ENCODE assay signal across 22 cellular contexts in genomic region chr17:60901222-60901621, GRCh38.
DNase-seq lines count a peak whose midpoint lies in the region; ATAC-seq and TF ChIP-seq lines count a peak whose summit lies in the region.
"Had no signal": no experiment of that assay in that cellular context is flagged by ENCODE, and none has a peak within 500 bp of the region (broad histone marks: within the 10 kb centered on the region; RNA-seq: fewer than 3 reads in every experiment).

No MANE protein-coding gene starts in this region.

- H3K9me3 ChIP-seq in Caco-2 = peaks cover 7% of the 10 kb centered on the region; the same call in 1 of the 2 replicates
- H3K9me3 ChIP-seq: ovary, thyroid gland had no signal

- peak overlapping the region; percentile 29 for H3K4me3 Mint-ChIP-seq in HFFc6
- H3K4me3 Mint-ChIP-seq in Caco-2 (ENCODE audit: unreplicated experiment) = no peak overlapping the region
- H3K4me3 Mint-ChIP-seq in activated naive CD8-positive, alpha-beta T cell treated with anti-CD3 and anti-CD28 coated beads for 36 hours = no peak overlapping the region
- H3K4me3 Mint-ChIP-seq: activated B cell treated with CpG ODN at 0.5 μM for 24 hours; activated CD8-positive, alpha-beta T cell treated with anti-CD3 and anti-CD28 coated beads, Interleukin-2, amount 10 ng/mL, durations not matched to agents 7 days and 5 days; activated T-cell treated with anti-CD3 and anti-CD28 coated beads, Interleukin-2, amount 50 U/mL, for 4 hours; brain; GM23338; stimulated activated naive B cell treated with anti-CD40 and anti-IgM and Interleukin-4, amounts not matched to agents 10 μg/mL and 1 μg/mL and 100 μg/mL, for 72 hours had no signal

- ATAC-seq in GM21367 (IDR thresholded peaks at IDR 0.05; ENCODE audit: unreplicated experiment) = no peak
- ATAC-seq: activated CD8-positive, alpha-beta T cell treated with anti-CD3 and anti-CD28 coated beads, Interleukin-2, amount 10 ng/mL, durations not matched to agents 7 days and 5 days; activated T-cell treated with anti-CD3 and anti-CD28 coated beads, Interleukin-2, amount 50 U/mL, for 4 hours; GM23338; right lobe of liver; stimulated activated naive B cell treated with anti-CD40 and anti-IgM and Interleukin-4, amounts not matched to agents 10 μg/mL and 1 μg/mL and 100 μg/mL, for 72 hours had no signal

- no peaks in the 10 kb centered on the region for H3K36me3 ChIP-seq in Caco-2 (ENCODE audit: control insufficient read depth, insufficient read depth, low read length)
- H3K36me3 ChIP-seq: ovary, right lobe of liver, SJCRH30, thyroid gland had no signal

- peak; percentile 15 for TF ChIP-seq CTCF in AG09319 (IDR thresholded peaks at IDR 0.05; ENCODE audit: low read depth, low read length)
- TF ChIP-seq CTCF in HFFc6 (IDR thresholded peaks at IDR 0.05) = peak; percentile 54
- peak; percentile 8 for TF ChIP-seq CTCF in fibroblast of pulmonary artery (IDR thresholded peaks at IDR 0.05; ENCODE audit: low read length, missing control alignments)
- no peak for TF ChIP-seq CTCF in Caco-2 (IDR thresholded peaks at IDR 0.05; ENCODE audit: insufficient read depth in 1 of 2, low read depth in 1 of 2, low read length in 1 of 2, severe bottlenecking in 1 of 2, unreplicated experiment in 1 of 2)

- H3K36me3 Mint-ChIP-seq in HFFc6 (ENCODE audit: low read depth) (peaks cover 16% of the 10 kb centered on the region), Caco-2 (ENCODE audit: insufficient read depth, unreplicated experiment) (no peaks in the 10 kb centered on the region)
- H3K36me3 Mint-ChIP-seq in activated naive CD8-positive, alpha-beta T cell treated with anti-CD3 and anti-CD28 coated beads for 36 hours = peaks cover 10% of the 10 kb centered on the region

- H3K9me3 Mint-ChIP-seq in HFFc6 = peaks cover 10% of the 10 kb centered on the region; the same call in 1 of the 2 replicates
- peaks cover 21% of the 10 kb centered on the region for H3K9me3 Mint-ChIP-seq in Caco-2 (ENCODE audit: unreplicated experiment)
- peaks cover 14% of the 10 kb centered on the region for H3K9me3 Mint-ChIP-seq in activated naive CD8-positive, alpha-beta T cell treated with anti-CD3 and anti-CD28 coated beads for 36 hours

- CTCF ChIA-PET in Caco-2 (lab: Charles Lee) = no interaction called here

- H3K4me1 Mint-ChIP-seq in HFFc6 (ENCODE audit: low read depth) = peaks cover 32% of the 10 kb centered on the region
- H3K4me1 Mint-ChIP-seq in Caco-2 (ENCODE audit: low read depth, unreplicated experiment) = no peaks in the 10 kb centered on the region
- no peaks in the 10 kb centered on the region for H3K4me1 Mint-ChIP-seq in activated naive CD8-positive, alpha-beta T cell treated with anti-CD3 and anti-CD28 coated beads for 36 hours
- H3K4me1 Mint-ChIP-seq: activated B cell treated with CpG ODN at 0.5 μM for 24 hours; brain; stimulated activated naive B cell treated with anti-CD40 and anti-IgM and Interleukin-4, amounts not matched to agents 10 μg/mL and 1 μg/mL and 100 μg/mL, for 72 hours had no signal

- H3K27ac Mint-ChIP-seq in HFFc6 (peak overlapping the region; percentile 68), Caco-2 (ENCODE audit: unreplicated experiment) (no peak overlapping the region)
- H3K27ac Mint-ChIP-seq in activated naive CD8-positive, alpha-beta T cell treated with anti-CD3 and anti-CD28 coated beads for 36 hours = no peak overlapping the region
- H3K27ac Mint-ChIP-seq: activated B cell treated with CpG ODN at 0.5 μM for 24 hours; activated CD8-positive, alpha-beta T cell treated with anti-CD3 and anti-CD28 coated beads, Interleukin-2, amount 10 ng/mL, durations not matched to agents 7 days and 5 days; brain; GM23338; stimulated activated naive B cell treated with anti-CD40 and anti-IgM and Interleukin-4, amounts not matched to agents 10 μg/mL and 1 μg/mL and 100 μg/mL, for 72 hours had no signal

- no peak overlapping the region for H3K4me3 ChIP-seq in fibroblast of pulmonary artery (replicated peaks; ENCODE audit: low read depth, low read length)
- no peak overlapping the region for H3K4me3 ChIP-seq in Caco-2 (ENCODE audit: low read depth, low read length)
- H3K4me3 ChIP-seq: GM23338, ovary, right lobe of liver, SJCRH30, thyroid gland had no signal

- no peaks in the 10 kb centered on the region for H3K4me1 ChIP-seq in Caco-2
- H3K4me1 ChIP-seq: right lobe of liver, thyroid gland had no signal

- no TSS peak for BruUV-seq in Caco-2 (replicated peaks; lab: Mats Ljungman, UMichigan)

- POLR2A ChIA-PET in Caco-2 (lab: Charles Lee) = no interaction called here

- intact Hi-C loops in Caco-2 (cut with micrococcal nuclease; ENCODE audit: unreplicated experiment) = no loop called here

- DNase-seq in AG09319 (ENCODE audit: extremely low read depth, low read depth) (no peak), HFFc6 (peak; percentile 1), amniotic epithelial cell (ENCODE audit: low read depth) (peak; percentile 20), fibroblast of pulmonary artery (ENCODE audit: low read depth) (peak; percentile 25), Caco-2 (no peak), inferior parietal cortex (ENCODE audit: extremely low spot score) (no peak)
- DNase-seq in activated naive CD8-positive, alpha-beta T cell treated with anti-CD3 and anti-CD28 coated beads for 36 hours = no peak
- DNase-seq: activated B cell treated with CpG ODN at 0.5 μM for 24 hours; activated CD8-positive, alpha-beta T cell treated with anti-CD3 and anti-CD28 coated beads, Interleukin-2, amount 10 ng/mL, durations not matched to agents 7 days and 5 days; activated naive CD4-positive, alpha-beta T cell treated with anti-CD3 and anti-CD28 coated beads, Interleukin-2, amount 50 U/mL, for 16 hours; activated T-cell treated with anti-CD3 and anti-CD28 coated beads, Interleukin-2, amount 50 U/mL, for 4 hours; NCI-H1417; NCI-H774; OCI-M1; ovary; right lobe of liver; SJCRH30; stimulated activated naive B cell treated with anti-CD40 and anti-IgM and Interleukin-4, amounts not matched to agents 10 μg/mL and 1 μg/mL and 100 μg/mL, for 72 hours; thyroid gland had no signal

- H3K27me3 Mint-ChIP-seq in HFFc6 (ENCODE audit: insufficient read depth) = no peaks in the 10 kb centered on the region
- H3K27me3 Mint-ChIP-seq in Caco-2 (ENCODE audit: insufficient read depth, unreplicated experiment) = no peaks in the 10 kb centered on the region
- no peaks in the 10 kb centered on the region for H3K27me3 Mint-ChIP-seq in activated naive CD8-positive, alpha-beta T cell treated with anti-CD3 and anti-CD28 coated beads for 36 hours
- H3K27me3 Mint-ChIP-seq: activated B cell treated with CpG ODN at 0.5 μM for 24 hours; brain; stimulated activated naive B cell treated with anti-CD40 and anti-IgM and Interleukin-4, amounts not matched to agents 10 μg/mL and 1 μg/mL and 100 μg/mL, for 72 hours had no signal

- no peaks in the 10 kb centered on the region for H3K27me3 ChIP-seq in Caco-2 (replicated peaks; ENCODE audit: control insufficient read depth, insufficient read depth, low read length)
- H3K27me3 ChIP-seq: ovary, right lobe of liver, SJCRH30, thyroid gland had no signal

Comparison
In these comparisons a context has a peak if more than half of its experiments do, and no peak if none do; other contexts are left out.
1. DNase-seq: peak in HFFc6 (single experiment), amniotic epithelial cell (single experiment) and fibroblast of pulmonary artery (single experiment); none in AG09319 (single experiment), Caco-2 (0 of 2), inferior parietal cortex (single experiment) and activated naive CD8-positive, alpha-beta T cell treated with anti-CD3 and anti-CD28 coated beads for 36 hours (single experiment).
2. CTCF ChIP-seq: peak in AG09319 (single experiment), HFFc6 (single experiment) and fibroblast of pulmonary artery (single experiment); none in Caco-2 (0 of 2).